ENCODE assay signal across 8 cellular contexts in genomic region chr3:40504636-40505430, GRCh38. TPM values are rescaled to one million over a fixed set of nuclear protein-coding genes. Genes with fewer than 3 reads are reported as not detected.
DNase-seq lines count a peak whose midpoint lies in the region; ATAC-seq, FAIRE-seq and TF ChIP-seq lines count a peak whose summit lies in the region.

No MANE protein-coding gene starts in this region.

- DNase-seq in EH (ENCODE audit: low read depth), result peak; percentile 98
- DNase-seq in RPMI7951 (ENCODE audit: low read depth), result peak; percentile 92
- DNase-seq in esophagus muscularis mucosa (ENCODE audit: extremely low spot score), result no peak
- DNase-seq in pancreas, result peak in 3 of 6 donors; percentile 19 to 61 (median 41)
- DNase-seq in NCI-H510A treated with DMSO at 0.1 percent for 48 hours (lab: John Stamatoyannopoulos, UW), result no peak
- no peak for DNase-seq in hypothalamus (lab: John Stamatoyannopoulos, UW)
- no peak for DNase-seq in midbrain (lab: John Stamatoyannopoulos, UW)

- H3K4me1 ChIP-seq in esophagus muscularis mucosa, result peaks cover 12 to 23% (median 19%) of the 10 kb centered on the region in 4 donors
- peaks cover 4 to 13% (median 8%) of the 10 kb centered on the region in 3 donors for H3K4me1 ChIP-seq in pancreas

- peak overlapping the region; percentile 63 to 71 (median 66) for H3K4me3 ChIP-seq in esophagus muscularis mucosa
- H3K4me3 ChIP-seq in pancreas, result peak overlapping the region in 3 of 4 donors; percentile 20 to 64 (median 63)

- no peak for TF ChIP-seq POLR2A in esophagus muscularis mucosa (IDR thresholded peaks at IDR 0.05; ENCODE audit: low read depth)

- H3K27ac ChIP-seq in esophagus muscularis mucosa (replicated peaks in 1 of 4) (peak overlapping the region; percentile 47 to 84 (median 78)), pancreas (peak overlapping the region in 3 of 4 donors; percentile 80 to 91 (median 88))

- H3K27me3 ChIP-seq in esophagus muscularis mucosa (no peaks in the 10 kb centered on the region), pancreas (no peaks in the 10 kb centered on the region)

- H3K36me3 ChIP-seq in esophagus muscularis mucosa (peaks cover 0 to 8% (median under 1%) of the 10 kb centered on the region in 4 donors), pancreas (no peaks in the 10 kb centered on the region)

- intact Hi-C loops in esophagus muscularis mucosa (cut with DNase I), result no loop called here
- intact Hi-C loops in pancreas (cut with DNase I), result no loop called here

- TF ChIP-seq EP300 in esophagus muscularis mucosa (IDR thresholded peaks at IDR 0.05), result no peak

- H3K9me3 ChIP-seq in esophagus muscularis mucosa (no peaks in the 10 kb centered on the region), pancreas (no peaks in the 10 kb centered on the region)

- WGBS in esophagus muscularis mucosa, result 71% methylated on average over 5 of the region's 5 CpGs
- WGBS in pancreas, 2 donors, result 53 to 55% methylated on average over 5 of the region's 5 CpGs

- no peak for FAIRE-seq in pancreas (lab: Jason Lieb, UNC)

- ATAC-seq in pancreas (peak; percentile 36 to 64 (median 51)), GM18858 (IDR thresholded peaks at IDR 0.05; ENCODE audit: unreplicated experiment) (no peak)

- no peak for TF ChIP-seq CTCF in esophagus muscularis mucosa (IDR thresholded peaks at IDR 0.05)
- no peak for TF ChIP-seq CTCF in pancreas (IDR thresholded peaks at IDR 0.05)

RNA-seq across cellular contexts. Expression of gene ZNF620, which starts 1.0 kb away (rescaled TPM):
- 1.4 and 1.5 TPM in 2 replicates for total RNA-seq in RPMI7951 (2014; rRNA removed; shearing (Covaris generic))
- total RNA-seq in esophagus muscularis mucosa, result 1 to 10 TPM; 2.2 to 6.5 (median 2.5) TPM
- total RNA-seq in pancreas, result 1 to 10 TPM; 1.9 to 5.0 (median 3.2) TPM
- polyA plus RNA-seq in pancreas, result 1 to 10 TPM; 2.5 to 3.1 TPM

RNA-seq across cellular contexts. Expression of gene ZNF621, which starts 19.9 kb away (rescaled TPM):
- total RNA-seq in RPMI7951 (2014; rRNA removed; shearing (Covaris generic)), result 10.8 and 11.0 TPM in 2 replicates
- 10 to 100 TPM; 12.9 to 22.8 (median 16.8) TPM for total RNA-seq in esophagus muscularis mucosa
- 10 to 100 TPM in 1 of 6 donors, 1 to 10 TPM in 5; 5.4 to 12.6 (median 8.6) TPM for total RNA-seq in pancreas
- 10 to 100 TPM; 10.7 to 14.2 TPM for polyA plus RNA-seq in pancreas

RNA-seq across cellular contexts. Expression of gene ZNF619, which starts 27.9 kb away (rescaled TPM):
- total RNA-seq in RPMI7951 (2014; rRNA removed; shearing (Covaris generic)), result 6.3 and 7.6 TPM in 2 replicates
- total RNA-seq in esophagus muscularis mucosa (1 to 10 TPM; 2.8 to 5.4 (median 3.5) TPM), pancreas (1 to 10 TPM; 2.9 to 7.1 (median 4.0) TPM)
- 1 to 10 TPM in 1 of 2 donors, under 1 TPM in 1; 0.76 to 1.3 TPM for polyA plus RNA-seq in pancreas

RNA-seq across cellular contexts. Expression of gene RPL14, which starts 47.7 kb away (rescaled TPM):
- 458 and 469 TPM in 2 replicates for total RNA-seq in RPMI7951 (2014; rRNA removed; shearing (Covaris generic))
- total RNA-seq in esophagus muscularis mucosa (100 to 1,000 TPM; 322 to 414 (median 372) TPM), pancreas (1,000 to 10,000 TPM; 1,118 to 1,907 (median 1,508) TPM)
- polyA plus RNA-seq in pancreas, result 1,000 to 10,000 TPM in 1 of 2 donors, 100 to 1,000 TPM in 1; 810 to 1,638 TPM

Comparison
In these comparisons a context has a peak if more than half of its experiments do, and no peak if none do; other contexts are left out.
1. DNase-seq: peak in EH (single experiment) and RPMI7951 (single experiment); none in esophagus muscularis mucosa (single experiment), NCI-H510A treated with DMSO at 0.1 percent for 48 hours (single experiment), hypothalamus (0 of 51) and midbrain (single experiment).